Comparison of ENCODE assay signal across 1 cellular context in the genomic region with DNA sequence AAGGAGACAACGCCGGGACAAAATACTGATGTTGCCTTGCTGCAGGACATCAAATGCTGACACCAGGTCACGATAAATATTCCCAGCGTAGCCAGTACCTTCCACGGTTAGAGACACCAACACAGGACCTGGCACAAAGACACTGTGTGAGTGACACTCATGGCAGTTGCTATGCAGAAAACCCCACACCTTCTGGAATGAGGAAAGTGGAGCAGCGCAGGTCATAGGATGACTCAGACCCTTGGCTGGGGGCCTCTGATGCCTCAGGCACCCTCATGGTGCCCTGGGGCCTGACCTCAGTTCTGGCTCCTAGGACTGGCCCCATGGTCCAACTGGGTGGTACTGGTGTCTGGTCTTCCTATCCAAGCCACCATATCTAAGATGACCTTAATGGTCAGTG.
TF ChIP-seq lines count a peak whose summit lies in the region.

No MANE protein-coding gene starts in this region.

TF ChIP-seq in HepG2, 621 proteins besides CTCF, POLR2A, EP300 and RAD21:
- TF ChIP-seq, protein P1, sequence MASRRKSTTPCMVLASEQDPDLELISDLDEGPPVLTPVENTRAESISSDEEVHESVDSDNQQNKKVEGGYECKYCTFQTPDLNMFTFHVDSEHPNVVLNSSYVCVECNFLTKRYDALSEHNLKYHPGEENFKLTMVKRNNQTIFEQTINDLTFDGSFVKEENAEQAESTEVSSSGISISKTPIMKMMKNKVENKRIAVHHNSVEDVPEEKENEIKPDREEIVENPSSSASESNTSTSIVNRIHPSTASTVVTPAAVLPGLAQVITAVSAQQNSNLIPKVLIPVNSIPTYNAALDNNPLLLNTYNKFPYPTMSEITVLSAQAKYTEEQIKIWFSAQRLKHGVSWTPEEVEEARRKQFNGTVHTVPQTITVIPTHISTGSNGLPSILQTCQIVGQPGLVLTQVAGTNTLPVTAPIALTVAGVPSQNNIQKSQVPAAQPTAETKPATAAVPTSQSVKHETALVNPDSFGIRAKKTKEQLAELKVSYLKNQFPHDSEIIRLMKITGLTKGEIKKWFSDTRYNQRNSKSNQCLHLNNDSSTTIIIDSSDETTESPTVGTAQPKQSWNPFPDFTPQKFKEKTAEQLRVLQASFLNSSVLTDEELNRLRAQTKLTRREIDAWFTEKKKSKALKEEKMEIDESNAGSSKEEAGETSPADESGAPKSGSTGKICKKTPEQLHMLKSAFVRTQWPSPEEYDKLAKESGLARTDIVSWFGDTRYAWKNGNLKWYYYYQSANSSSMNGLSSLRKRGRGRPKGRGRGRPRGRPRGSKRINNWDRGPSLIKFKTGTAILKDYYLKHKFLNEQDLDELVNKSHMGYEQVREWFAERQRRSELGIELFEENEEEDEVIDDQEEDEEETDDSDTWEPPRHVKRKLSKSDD (CRISPR knock-in tag; IDR thresholded peaks at IDR 0.05; ENCODE audit: low read depth), result no peak
- TF ChIP-seq RFX5 (IDR thresholded peaks at IDR 0.05; ENCODE audit: low read depth, low read length) (peak; percentile 60; the same call in 1 of the 2 replicates), FOSL2 (CRISPR knock-in tag; IDR thresholded peaks at IDR 0.05) (peak; percentile 57; the same call in 1 of the 2 replicates)
